ENCODE assay signal across 9 cellular contexts in genomic region chr1:17125756-17126237, GRCh38. TPM values are rescaled to one million over a fixed set of nuclear protein-coding genes. Genes with fewer than 3 reads are reported as not detected.
A peak's percentile ranks its signal among the peaks of the same experiment; 100 is the strongest.
DNase-seq lines count a peak whose midpoint lies in the region; ATAC-seq and TF ChIP-seq lines count a peak whose summit lies in the region.
"Had no signal": no experiment of that assay in that cellular context is flagged by ENCODE, and none has a peak within 500 bp of the region (broad histone marks: within the 10 kb centered on the region; RNA-seq: fewer than 3 reads in every experiment).

No MANE protein-coding gene starts in this region.

- no peaks in the 10 kb centered on the region for H3K9me3 Mint-ChIP-seq in activated T-helper 17 cell treated with anti-CD3 and anti-CD28 coated beads, Interleukin-2, amount 50 U/mL, for 72 hours

- no peak overlapping the region for H3K4me3 Mint-ChIP-seq in activated T-helper 17 cell treated with anti-CD3 and anti-CD28 coated beads, Interleukin-2, amount 50 U/mL, for 72 hours

- no peaks in the 10 kb centered on the region for H3K27me3 Mint-ChIP-seq in activated T-helper 17 cell treated with anti-CD3 and anti-CD28 coated beads, Interleukin-2, amount 50 U/mL, for 72 hours

- CTCF ChIA-PET in RWPE1 (lab: Yijun Ruan, JAX), result interaction anchor here (0.5 to 5.2 kb wide), 34 partner anchors 11 to 821 kb away, joined by 3 to 58 read pairs (median 4); partner anchors contain the start of gene PADI1

- peak; percentile 84 for ATAC-seq in activated T-helper 17 cell treated with anti-CD3 and anti-CD28 coated beads, Interleukin-2, amount 50 U/mL, for 72 hours (replicated peaks)
- no peak for ATAC-seq in HG02642 (IDR thresholded peaks at IDR 0.05; ENCODE audit: poor library complexity, unreplicated experiment)

- no peaks in the 10 kb centered on the region for H3K4me1 Mint-ChIP-seq in activated T-helper 17 cell treated with anti-CD3 and anti-CD28 coated beads, Interleukin-2, amount 50 U/mL, for 72 hours

- peak; percentile 89 for DNase-seq in Daoy (ENCODE audit: low read depth)
- peak; percentile 74 for DNase-seq in HuH-7.5 (ENCODE audit: low spot score)
- peak; percentile 81 for DNase-seq in RWPE1 (ENCODE audit: low spot score)
- DNase-seq in fibroblast of the conjunctiva (ENCODE audit: low read depth), result peak; percentile 62
- DNase-seq in occipital lobe (lab: John Stamatoyannopoulos, UW), result peak; percentile 43
- DNase-seq in superior temporal gyrus (ENCODE audit: extremely low spot score), result peak; percentile 92

- H3K27ac ChIP-seq in RWPE1, result peak overlapping the region; percentile 98
- H3K27ac ChIP-seq: epithelial cell of prostate had no signal

- POLR2A ChIA-PET in RWPE1 (lab: Yijun Ruan, JAX; ENCODE audit: low non-redundant PET), result interaction anchor here (0.6 kb wide), 1 partner anchor 107 kb away, joined by 10 read pairs; no protein-coding TSS in a partner anchor

- H3K36me3 Mint-ChIP-seq in activated T-helper 17 cell treated with anti-CD3 and anti-CD28 coated beads, Interleukin-2, amount 50 U/mL, for 72 hours (ENCODE audit: low read depth), result no peaks in the 10 kb centered on the region

- no peak overlapping the region for H3K27ac Mint-ChIP-seq in activated T-helper 17 cell treated with anti-CD3 and anti-CD28 coated beads, Interleukin-2, amount 50 U/mL, for 72 hours

- peak; percentile 93 for TF ChIP-seq CTCF in RWPE1 (conservative IDR thresholded peaks at IDR 0.05; ENCODE audit: low read depth)

RNA-seq across cellular contexts. Expression of gene PADI2, which starts 6.5 kb away (rescaled TPM):
- total RNA-seq in Daoy (2014; rRNA removed; shearing (Covaris generic)), result 0.34 and 0.89 TPM in 2 replicates
- total RNA-seq in activated T-helper 17 cell treated with anti-CD3 and anti-CD28 coated beads, Interleukin-2, amount 50 U/mL, for 72 hours, result under 1 TPM; 0.13 to 0.26 TPM
- total RNA-seq in occipital lobe, result 0.94 TPM
